Comparison of ENCODE assay signal across 23 cellular contexts in the genomic region with DNA sequence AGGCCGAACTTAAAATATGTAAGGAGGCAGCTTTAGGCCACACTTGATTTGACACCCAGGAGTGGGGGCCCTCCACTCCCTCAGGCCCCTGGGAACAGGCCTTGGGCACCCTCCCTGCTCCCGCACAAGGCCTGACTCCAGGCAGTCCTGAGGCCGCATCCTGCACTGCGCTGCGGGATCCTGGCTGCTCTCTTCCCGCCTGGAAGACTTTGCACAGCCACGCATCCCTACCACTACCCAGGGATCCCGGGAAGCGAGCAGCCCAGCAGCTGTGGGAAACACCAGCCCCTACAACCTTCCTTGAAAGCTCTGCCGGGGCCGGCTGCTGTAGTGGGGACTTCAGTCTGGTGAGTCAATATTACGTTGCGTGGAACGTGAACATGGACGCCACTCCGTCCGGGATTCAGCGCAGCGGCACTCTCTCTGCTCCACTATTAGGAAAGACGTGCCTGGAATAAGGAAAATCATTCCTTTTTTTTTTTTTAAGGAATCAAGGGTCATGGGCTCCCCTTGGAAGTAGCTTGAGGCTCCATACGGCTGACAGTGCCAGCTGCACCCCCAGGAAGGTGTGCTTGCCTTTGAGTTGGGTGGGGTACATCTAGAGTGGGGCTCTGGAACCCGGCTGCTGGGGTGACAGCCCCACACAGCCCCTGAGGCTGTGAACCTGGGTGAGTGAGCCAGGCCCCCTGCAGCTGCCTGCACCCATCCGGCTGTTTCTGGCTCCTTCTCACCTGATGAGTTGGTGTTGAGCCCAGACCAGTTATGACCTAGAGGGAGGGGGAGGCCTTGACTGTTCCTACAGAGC.
"Had no signal": no experiment of that assay in that cellular context is flagged by ENCODE, and none has a peak within 500 bp of the region (broad histone marks: within the 10 kb centered on the region; RNA-seq: fewer than 3 reads in every experiment).

No MANE protein-coding gene starts in this region.

- H3K36me3 ChIP-seq: adrenal gland, gastrocnemius medialis, tibial artery had no signal

- H3K27ac Mint-ChIP-seq: activated naive CD8-positive, alpha-beta T cell; activated T-helper 17 cell treated with anti-CD3 and anti-CD28 coated beads, Interleukin-2, amount 50 U/mL, for 72 hours; effector memory CD8-positive, alpha-beta T cell; natural killer cell; stimulated activated naive CD8-positive, alpha-beta T cell treated with anti-CD3 and anti-CD28 coated beads, Interleukin-15, amount 100 ng/mL, for 72 hours had no signal

- H3K9ac ChIP-seq: parathyroid adenoma had no signal

- H3K27ac ChIP-seq: adrenal gland, gastrocnemius medialis, parathyroid adenoma, skin epidermis, tibial artery had no signal

- H3K36me3 Mint-ChIP-seq: activated naive CD8-positive, alpha-beta T cell; natural killer cell had no signal

- H3K4me3 Mint-ChIP-seq: activated naive CD8-positive, alpha-beta T cell; activated T-helper 17 cell treated with anti-CD3 and anti-CD28 coated beads, Interleukin-2, amount 50 U/mL, for 72 hours; central memory CD8-positive, alpha-beta T cell; effector memory CD8-positive, alpha-beta T cell; natural killer cell; stimulated activated naive CD8-positive, alpha-beta T cell treated with anti-CD3 and anti-CD28 coated beads, Interleukin-15, amount 100 ng/mL, for 72 hours had no signal

- H3K79me2 ChIP-seq: parathyroid adenoma had no signal

- H2AFZ ChIP-seq: parathyroid adenoma had no signal

- FAIRE-seq: astrocyte, colon, endothelial cell of umbilical vein had no signal

- H3K4me3 ChIP-seq: adrenal gland, gastrocnemius medialis, skin epidermis, tibial artery had no signal

- H3K4me1 Mint-ChIP-seq: activated T-helper 17 cell treated with anti-CD3 and anti-CD28 coated beads, Interleukin-2, amount 50 U/mL, for 72 hours; central memory CD8-positive, alpha-beta T cell; natural killer cell; stimulated activated naive CD8-positive, alpha-beta T cell treated with anti-CD3 and anti-CD28 coated beads, Interleukin-15, amount 100 ng/mL, for 72 hours had no signal

- H3K27me3 ChIP-seq: adrenal gland had no signal

- H3K4me1 ChIP-seq: adrenal gland, gastrocnemius medialis, parathyroid adenoma, tibial artery had no signal

- H3K27me3 Mint-ChIP-seq: activated naive CD8-positive, alpha-beta T cell; activated T-helper 17 cell treated with anti-CD3 and anti-CD28 coated beads, Interleukin-2, amount 50 U/mL, for 72 hours; stimulated activated naive CD8-positive, alpha-beta T cell treated with anti-CD3 and anti-CD28 coated beads, Interleukin-15, amount 100 ng/mL, for 72 hours had no signal

- H3K9me3 ChIP-seq: adrenal gland, gastrocnemius medialis, tibial artery had no signal

- DNase-seq: activated CD4-positive, alpha-beta T cell treated with anti-CD3 and anti-CD28 coated beads for 1 hour; activated naive CD4-positive, alpha-beta T cell; activated T-cell treated with anti-CD3 and anti-CD28 coated beads, Interleukin-2, amount 50 U/mL, for 1 hour; adrenal gland; effector memory CD8-positive, alpha-beta T cell; gastrocnemius medialis; hippocampal formation; left cardiac atrium; midbrain; natural killer cell; nucleus accumbens; stimulated activated CD4-positive, alpha-beta T cell treated with anti-CD3 and anti-CD28 coated beads, Interleukin-1b, Interleukin-23, amount 100 ng/mL, for 48 hours; stimulated activated naive CD8-positive, alpha-beta T cell treated with anti-CD3 and anti-CD28 coated beads, Interleukin-15, amount 100 ng/mL, for 72 hours; tibial artery had no signal

- ATAC-seq: activated T-helper 17 cell treated with anti-CD3 and anti-CD28 coated beads, Interleukin-2, amount 50 U/mL, for 72 hours; effector memory CD8-positive, alpha-beta T cell; esophagus mucosa; stimulated activated naive CD8-positive, alpha-beta T cell treated with anti-CD3 and anti-CD28 coated beads, Interleukin-15, amount 100 ng/mL, for 72 hours had no signal

- H3K9me3 Mint-ChIP-seq: central memory CD8-positive, alpha-beta T cell; effector memory CD8-positive, alpha-beta T cell; natural killer cell; stimulated activated naive CD8-positive, alpha-beta T cell treated with anti-CD3 and anti-CD28 coated beads, Interleukin-15, amount 100 ng/mL, for 72 hours had no signal
